In the genomic region with DNA sequence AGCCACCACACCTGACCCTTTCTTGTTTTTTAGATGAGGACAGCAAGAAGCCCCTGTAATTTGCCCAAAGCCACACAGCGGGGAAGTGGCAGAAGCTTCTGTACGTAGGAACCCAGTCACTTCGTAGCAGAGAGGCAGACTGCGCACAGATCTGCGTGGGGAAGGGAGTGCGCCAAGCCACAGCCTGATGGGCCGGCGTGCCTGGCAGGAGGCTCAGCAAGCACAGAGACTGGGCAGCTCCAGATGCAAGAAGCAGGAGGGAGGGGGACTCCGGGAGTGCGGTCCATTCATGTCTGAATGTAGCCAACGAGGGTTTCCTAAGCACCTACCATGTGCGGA, we compare ENCODE assay signal across 18 cellular contexts. TPM values are rescaled to one million over a fixed set of nuclear protein-coding genes. Genes with fewer than 3 reads are reported as not detected.
DNase-seq lines count a peak whose midpoint lies in the region; ATAC-seq, FAIRE-seq and TF ChIP-seq lines count a peak whose summit lies in the region.
"Had no signal": no experiment of that assay in that cellular context is flagged by ENCODE, and none has a peak within 500 bp of the region (broad histone marks: within the 10 kb centered on the region; RNA-seq: fewer than 3 reads in every experiment).

No MANE protein-coding gene starts in this region.

- H3K79me2 ChIP-seq in GM23338 (replicated peaks; ENCODE audit: insufficient read depth), result no peaks in the 10 kb centered on the region
- no peaks in the 10 kb centered on the region for H3K79me2 ChIP-seq in SK-N-SH (ENCODE audit: insufficient read depth)
- no peaks in the 10 kb centered on the region for H3K79me2 ChIP-seq in HepG2 (ENCODE audit: insufficient read depth, low read length)

- WGBS in SK-N-SH (ENCODE audit: low lambda C conversion rate), result 43% methylated on average over 8 of the region's 12 CpGs
- 58% methylated on average over 5 of the region's 12 CpGs for WGBS in HepG2 (ENCODE audit: low lambda C conversion rate)
- WGBS in psoas muscle, 3 donors, result 75 to 85% (median 82%) methylated on average over 12 of the region's 12 CpGs

- DNase-seq in GM23338 (ENCODE audit: low spot score) (no peak), SK-N-SH (peak; percentile 23), HepG2 (ENCODE audit: low spot score) (no peak), psoas muscle (no peak), tibial artery (no peak), NCI-H2029 treated with DMSO at 0.1 percent for 48 hours (lab: John Stamatoyannopoulos, UW) (no peak)
- DNase-seq in activated naive CD4-positive, alpha-beta T cell (lab: John Stamatoyannopoulos, UW), result no peak
- DNase-seq: activated CD8-positive, alpha-beta T cell treated with anti-CD3 and anti-CD28 coated beads for 36 hours; activated naive CD4-positive, alpha-beta T cell treated with anti-CD3 and anti-CD28 coated beads, Interleukin-2, amount 50 U/mL, for 16 hours; activated T-cell treated with anti-CD3 and anti-CD28 coated beads, Interleukin-2, amount 50 U/mL, for 1 hour; naive thymus-derived CD8-positive, alpha-beta T cell; NCI-H526 treated with DMSO at 0.1 percent for 48 hours had no signal

- no peaks in the 10 kb centered on the region for H4K20me1 ChIP-seq in GM23338 (replicated peaks; ENCODE audit: insufficient read depth)
- no peaks in the 10 kb centered on the region for H4K20me1 ChIP-seq in SK-N-SH (ENCODE audit: insufficient read depth)
- H4K20me1 ChIP-seq in HepG2 (ENCODE audit: insufficient read depth, low read length), result no peaks in the 10 kb centered on the region

- H3K27me3 Mint-ChIP-seq in GM23338 (ENCODE audit: insufficient read depth, low read depth, poor library complexity), result peaks cover 6% of the 10 kb centered on the region

- H3K27me3 ChIP-seq in GM23338 (ENCODE audit: insufficient read depth), result no peaks in the 10 kb centered on the region
- H3K27me3 ChIP-seq in SK-N-SH (ENCODE audit: insufficient read depth), result peaks cover 28% of the 10 kb centered on the region
- H3K27me3 ChIP-seq in HepG2 (ENCODE audit: control insufficient read depth in 1 of 2, insufficient read depth in 2 of 2, low read length in 2 of 2), result no peaks in the 10 kb centered on the region
- H3K27me3 ChIP-seq in psoas muscle (ENCODE audit: insufficient read depth in 3 of 3, low read length in 2 of 3), result no peaks in the 10 kb centered on the region
- peaks cover 0 to 47% of the 10 kb centered on the region in 2 donors for H3K27me3 ChIP-seq in tibial artery

- no peaks in the 10 kb centered on the region for H3K9me3 ChIP-seq in SK-N-SH
- no peaks in the 10 kb centered on the region for H3K9me3 ChIP-seq in HepG2 (ENCODE audit: low read length)
- H3K9me3 ChIP-seq in psoas muscle, result no peaks in the 10 kb centered on the region
- H3K9me3 ChIP-seq in tibial artery, result no peaks in the 10 kb centered on the region
- H3K9me3 ChIP-seq: SJSA1 had no signal

- H3F3A ChIP-seq in GM23338 (replicated peaks; ENCODE audit: low read depth), result no peaks in the 10 kb centered on the region
- no peaks in the 10 kb centered on the region for H3F3A ChIP-seq in SK-N-SH (replicated peaks; ENCODE audit: insufficient read depth)

- TF ChIP-seq RAD21 in SK-N-SH (IDR thresholded peaks at IDR 0.05; ENCODE audit: low read length) (no peak), HepG2 (CRISPR knock-in tag; IDR thresholded peaks at IDR 0.05) (no peak)

- H3K9me2 ChIP-seq in GM23338 (ENCODE audit: insufficient read depth) (no peaks in the 10 kb centered on the region), SK-N-SH (no peaks in the 10 kb centered on the region)

- no peak for TF ChIP-seq POLR2A in HepG2 (IDR thresholded peaks at IDR 0.05; ENCODE audit: insufficient read depth in 1 of 2, low read depth in 2 of 2, low read length in 2 of 2)

- no peaks in the 10 kb centered on the region; the same call in 2 of the 3 replicates for H3K9me3 Mint-ChIP-seq in GM23338
- H3K9me3 Mint-ChIP-seq: activated CD8-positive, alpha-beta T cell treated with anti-CD3 and anti-CD28 coated beads for 36 hours; naive thymus-derived CD8-positive, alpha-beta T cell; WTC11 had no signal

- no peak overlapping the region for H3K4me2 ChIP-seq in GM23338
- H3K4me2 ChIP-seq in SK-N-SH, result no peak overlapping the region
- peak overlapping the region; percentile 98 for H3K4me2 ChIP-seq in HepG2 (ENCODE audit: low read depth, low read length)

- TF ChIP-seq CTCF in GM23338 (conservative IDR thresholded peaks at IDR 0.05; ENCODE audit: low read depth in 2 of 2) (no peak), SK-N-SH (IDR thresholded peaks at IDR 0.05) (no peak), HepG2 (CRISPR knock-in tag; IDR thresholded peaks at IDR 0.05) (no peak), psoas muscle (IDR thresholded peaks at IDR 0.05) (no peak), tibial artery (IDR thresholded peaks at IDR 0.05) (no peak)

- H3K4me1 ChIP-seq in GM23338 (ENCODE audit: insufficient read depth), result peaks cover 20% of the 10 kb centered on the region
- no peaks in the 10 kb centered on the region; a peak in 1 of 4 replicates for H3K4me1 ChIP-seq in SK-N-SH (ENCODE audit: control insufficient read depth in 1 of 2, insufficient read depth in 2 of 2, low read depth in 1 of 2, low read length in 1 of 2)
- H3K4me1 ChIP-seq in HepG2 (ENCODE audit: insufficient read depth, low read length), result peaks cover 55% of the 10 kb centered on the region
- H3K4me1 ChIP-seq in psoas muscle, result peaks cover 4% of the 10 kb centered on the region
- H3K4me1 ChIP-seq in tibial artery, result no peaks in the 10 kb centered on the region
- H3K4me1 ChIP-seq: SJSA1 had no signal

- BruUV-seq in HepG2 (replicated peaks; lab: Mats Ljungman, UMichigan), result no TSS peak

- peaks cover 11% of the 10 kb centered on the region; the same call in 2 of the 3 replicates for H3K4me1 Mint-ChIP-seq in GM23338

- H2AFZ ChIP-seq in GM23338 (peak overlapping the region; percentile 69; the same call in 1 of the 2 replicates), SK-N-SH (ENCODE audit: low read depth) (no peak overlapping the region), HepG2 (ENCODE audit: low read length) (no peak overlapping the region)

- H3K27ac ChIP-seq in GM23338 (ENCODE audit: low read depth) (no peak overlapping the region), SK-N-SH (ENCODE audit: low read depth in 2 of 2, low read length in 1 of 2) (no peak overlapping the region), HepG2 (ENCODE audit: extremely low read length, insufficient read depth, low read length) (peak overlapping the region; percentile 85), psoas muscle (no peak overlapping the region), tibial artery (no peak overlapping the region)
- H3K27ac ChIP-seq: SJSA1 had no signal

- H3K27ac Mint-ChIP-seq in GM23338, result no peak overlapping the region
- H3K27ac Mint-ChIP-seq: activated CD8-positive, alpha-beta T cell treated with anti-CD3 and anti-CD28 coated beads for 36 hours had no signal

- no peak for ATAC-seq in GM23338
- no peak; the same call in 2 of the 3 replicates for ATAC-seq in HepG2
- ATAC-seq in psoas muscle, result no peak
- no peak for ATAC-seq in HG02678 (IDR thresholded peaks at IDR 0.05; ENCODE audit: unreplicated experiment)
- ATAC-seq: activated CD8-positive, alpha-beta T cell treated with anti-CD3 and anti-CD28 coated beads for 36 hours; naive thymus-derived CD8-positive, alpha-beta T cell had no signal

- in situ Hi-C loops in HepG2 (cut with HindIII; ENCODE audit: extremely low pct_ligation_motif_present, low pct_unique_long_range_greater_than_20kb), result loop anchor here (5.0 kb wide), 1 partner anchor 46 kb away; no protein-coding TSS in a partner anchor

- H3K36me3 Mint-ChIP-seq in GM23338 (ENCODE audit: low read depth), result no peaks in the 10 kb centered on the region
- H3K36me3 Mint-ChIP-seq: naive thymus-derived CD8-positive, alpha-beta T cell; WTC11 had no signal

- CTCF ChIA-PET in SK-N-SH (lab: Yijun Ruan, JAX) (interaction anchor here (0.6 to 4.6 kb wide), 12 partner anchors 9 to 163 kb away, joined by 3 to 27 read pairs (median 8); no protein-coding TSS in a partner anchor), HepG2 (lab: Yijun Ruan, JAX; ENCODE audit: low intra/inter-chr PET ratio, low total read pairs) (no interaction called here)

- H3K4me3 ChIP-seq in GM23338, result no peak overlapping the region
- H3K4me3 ChIP-seq in SK-N-SH (ENCODE audit: low read depth in 2 of 2, low read length in 1 of 2), result no peak overlapping the region
- H3K4me3 ChIP-seq in HepG2 (replicated peaks in 1 of 3; ENCODE audit: insufficient read depth in 1 of 3, low read depth in 2 of 3, low read length in 3 of 3), result peak overlapping the region in 2 of 3 experiments; percentile 61 to 77; a peak in 2 of 6 replicates
- H3K4me3 ChIP-seq in psoas muscle, result peak overlapping the region; percentile 51
- H3K4me3 ChIP-seq in tibial artery, result no peak overlapping the region
- H3K4me3 ChIP-seq: SJSA1 had no signal

- POLR2A ChIA-PET in SK-N-SH (lab: Yijun Ruan, JAX) (no interaction called here), HepG2 (lab: Yijun Ruan, JAX) (interaction anchor here (1.1 to 1.7 kb wide), 4 partner anchors 11 to 55 kb away, joined by 3 to 12 read pairs (median 5); partner anchors contain the start of gene MRPL54)

- H3K9ac ChIP-seq in SK-N-SH (no peak overlapping the region), HepG2 (ENCODE audit: insufficient read depth, low read depth, low read length) (peak overlapping the region; percentile 72; the same call in 1 of the 2 replicates)

- no peak overlapping the region for H3K4me3 Mint-ChIP-seq in GM23338
- H3K4me3 Mint-ChIP-seq: activated CD8-positive, alpha-beta T cell treated with anti-CD3 and anti-CD28 coated beads for 36 hours; naive thymus-derived CD8-positive, alpha-beta T cell; WTC11 had no signal

- intact Hi-C loops in HepG2 (cut with micrococcal nuclease; ENCODE audit: unreplicated experiment), result loop anchor here (10.0 kb wide), 1 partner anchor 57 kb away; the partner anchor contains the start of genes APBA3 and MRPL54
- intact Hi-C loops in psoas muscle (cut with DNase I), result loop anchor here in 1 of 2 donors (10.0 kb wide), 1 partner anchor 153 kb away; the partner anchor contains the start of gene MFSD12
- intact Hi-C loops in tibial artery (cut with DNase I; ENCODE audit: low total_unique reads), result loop anchor here (5.0 kb wide), 1 partner anchor 166 kb away; no protein-coding TSS in a partner anchor

- FAIRE-seq in HepG2 (lab: Jason Lieb, UNC), result no peak

- H3K36me3 ChIP-seq in GM23338 (ENCODE audit: insufficient read depth) (no peaks in the 10 kb centered on the region), SK-N-SH (replicated peaks in 1 of 2; ENCODE audit: control insufficient read depth in 1 of 2, insufficient read depth in 2 of 2, low read length in 1 of 2) (no peaks in the 10 kb centered on the region), HepG2 (replicated peaks in 1 of 2; ENCODE audit: control insufficient read depth in 1 of 2, insufficient read depth in 2 of 2, low read length in 2 of 2) (no peaks in the 10 kb centered on the region), psoas muscle (ENCODE audit: insufficient read depth in 1 of 2, low read depth in 1 of 2) (no peaks in the 10 kb centered on the region), tibial artery (no peaks in the 10 kb centered on the region)
- H3K36me3 ChIP-seq: SJSA1 had no signal

- TF ChIP-seq EP300 in SK-N-SH (IDR thresholded peaks at IDR 0.05; ENCODE audit: borderline replicate concordance in 1 of 2, low read depth in 1 of 2, low read length in 1 of 2) (no peak), HepG2 (IDR thresholded peaks at IDR 0.05; ENCODE audit: low read depth in 2 of 2, low read length in 2 of 2) (no peak), HepG2 (CRISPR knock-in tag; IDR thresholded peaks at IDR 0.05; ENCODE audit: borderline replicate concordance) (no peak)

RNA-seq across cellular contexts. Expression of gene TJP3, which starts 0.3 kb away (rescaled TPM):
- total RNA-seq in GM23338 (2014; rRNA removed; shearing (Covaris generic)), result 19.8 and 23.9 TPM in 2 replicates
- polyA plus RNA-seq in GM23338 (2016; fragmentation: Nextera tagmentation; extraction: Ambion mirVana) (14.1 and 18.2 TPM in 2 replicates), SK-N-SH (2012; rRNA removed) (0.24 and 0.36 TPM in 2 replicates), HepG2 (2011; rRNA removed) (2.3 and 3.3 TPM in 2 replicates), psoas muscle (under 1 TPM; 0.21 to 0.46 (median 0.32) TPM)
- 0.18 and 0.28 TPM in 2 replicates for polyA plus RNA-seq in SK-N-SH (2012; cell fraction: cytosol; rRNA removed)
- polyA plus RNA-seq in SK-N-SH (2012; cell fraction: nucleus; rRNA removed), result 0.49 and 1.0 TPM in 2 replicates
- total RNA-seq in HepG2 (2016; rRNA removed; fragmentation: Illumina TruSeq; extraction: Trizol) (20.6 and 21.5 TPM in 2 replicates), psoas muscle (1 to 10 TPM in 1 of 4 donors, under 1 TPM in 2, not detected in 1; 0.49 to 2.7 (median 0.99) TPM)
- 4.8 and 6.1 TPM in 2 replicates for total RNA-seq in HepG2 (2016; cell fraction: cytosol; rRNA removed; fragmentation: Illumina TruSeq; extraction: Trizol; ENCODE audit: low read depth)
- total RNA-seq in HepG2 (2016; cell fraction: insoluble cytoplasmic fraction; rRNA removed; fragmentation: Illumina TruSeq; extraction: Trizol), result 12.8 and 26.0 TPM in 2 replicates
- 6.5 and 7.3 TPM in 2 replicates for total RNA-seq in HepG2 (2016; cell fraction: membrane; rRNA removed; fragmentation: Illumina TruSeq; extraction: Trizol)
- total RNA-seq in HepG2 (2016; cell fraction: nucleus; rRNA removed; fragmentation: Illumina TruSeq; extraction: Trizol), result 21.9 and 26.6 TPM in 2 replicates
- 0.60 and 0.95 TPM in 2 replicates for polyA plus RNA-seq in HepG2 (2011; cell fraction: cytosol; rRNA removed)
- 7.0 and 7.9 TPM in 2 replicates for polyA plus RNA-seq in HepG2 (2011; cell fraction: nucleus; rRNA removed)
- polyA plus RNA-seq in HepG2 (2012), result 5.3 and 9.8 TPM in 2 replicates
- polyA plus RNA-seq in HepG2 (2016; cell fraction: cytosol; fragmentation: Illumina TruSeq; extraction: Trizol; ENCODE audit: low read depth), result 1.8 and 2.4 TPM in 2 replicates
- 14.4 and 15.0 TPM in 2 replicates for polyA plus RNA-seq in HepG2 (2016; cell fraction: insoluble cytoplasmic fraction; fragmentation: Illumina TruSeq; extraction: Trizol; ENCODE audit: low read depth)
- polyA plus RNA-seq in HepG2 (2016; cell fraction: membrane; fragmentation: Illumina TruSeq; extraction: Trizol; ENCODE audit: low read depth), result 3.0 and 3.4 TPM in 2 replicates
- 30.0 and 33.5 TPM in 2 replicates for polyA plus RNA-seq in HepG2 (2016; cell fraction: nucleus; fragmentation: Illumina TruSeq; extraction: Trizol; ENCODE audit: insufficient read depth, low read depth)
- polyA minus RNA-seq in HepG2 (2011; rRNA and poly(A)+ RNA removed; ENCODE audit: low replicate concordance), result 4.2 and 4.7 TPM in 2 replicates
- polyA minus RNA-seq in HepG2 (2011; cell fraction: cytosol; rRNA and poly(A)+ RNA removed), result 4.5 and 6.3 TPM in 2 replicates
- 3.5 and 6.6 TPM in 2 replicates for polyA minus RNA-seq in HepG2 (2011; cell fraction: nucleus; rRNA and poly(A)+ RNA removed)
- total RNA-seq: chondrocyte, glomerular endothelial cell, HT1080, SJSA1 had no signal

RNA-seq across cellular contexts. Expression of gene PIP5K1C, which starts 7.6 kb away (rescaled TPM):
- total RNA-seq in GM23338 (2014; rRNA removed; shearing (Covaris generic)), result 35.2 and 46.7 TPM in 2 replicates
- 11.8 and 13.5 TPM in 2 replicates for polyA plus RNA-seq in GM23338 (2016; fragmentation: Nextera tagmentation; extraction: Ambion mirVana)
- 6.9 and 12.3 TPM in 2 replicates for polyA plus RNA-seq in SK-N-SH (2012; rRNA removed)
- polyA plus RNA-seq in SK-N-SH (2012; cell fraction: cytosol; rRNA removed), result 4.4 and 6.9 TPM in 2 replicates
- 12.2 and 15.0 TPM in 2 replicates for polyA plus RNA-seq in SK-N-SH (2012; cell fraction: nucleus; rRNA removed)
- total RNA-seq in HepG2 (2016; rRNA removed; fragmentation: Illumina TruSeq; extraction: Trizol), result 4.3 and 5.2 TPM in 2 replicates
- total RNA-seq in HepG2 (2016; cell fraction: cytosol; rRNA removed; fragmentation: Illumina TruSeq; extraction: Trizol; ENCODE audit: low read depth), result 7.1 TPM in 2 replicates
- total RNA-seq in HepG2 (2016; cell fraction: insoluble cytoplasmic fraction; rRNA removed; fragmentation: Illumina TruSeq; extraction: Trizol), result 3.5 and 4.4 TPM in 2 replicates
- total RNA-seq in HepG2 (2016; cell fraction: membrane; rRNA removed; fragmentation: Illumina TruSeq; extraction: Trizol), result 6.2 and 6.4 TPM in 2 replicates
- total RNA-seq in HepG2 (2016; cell fraction: nucleus; rRNA removed; fragmentation: Illumina TruSeq; extraction: Trizol), result 3.7 and 4.3 TPM in 2 replicates
- polyA plus RNA-seq in HepG2 (2011; rRNA removed), result 3.6 and 4.8 TPM in 2 replicates
- polyA plus RNA-seq in HepG2 (2011; cell fraction: cytosol; rRNA removed), result 1.9 and 2.3 TPM in 2 replicates
- polyA plus RNA-seq in HepG2 (2011; cell fraction: nucleus; rRNA removed), result 11.5 and 14.0 TPM in 2 replicates
- polyA plus RNA-seq in HepG2 (2012), result 6.4 and 8.6 TPM in 2 replicates
- 0.99 and 1.0 TPM in 2 replicates for polyA plus RNA-seq in HepG2 (2016; cell fraction: cytosol; fragmentation: Illumina TruSeq; extraction: Trizol; ENCODE audit: low read depth)
- 6.8 and 10.5 TPM in 2 replicates for polyA plus RNA-seq in HepG2 (2016; cell fraction: insoluble cytoplasmic fraction; fragmentation: Illumina TruSeq; extraction: Trizol; ENCODE audit: low read depth)
- 4.0 and 4.6 TPM in 2 replicates for polyA plus RNA-seq in HepG2 (2016; cell fraction: membrane; fragmentation: Illumina TruSeq; extraction: Trizol; ENCODE audit: low read depth)
- 16.9 and 17.1 TPM in 2 replicates for polyA plus RNA-seq in HepG2 (2016; cell fraction: nucleus; fragmentation: Illumina TruSeq; extraction: Trizol; ENCODE audit: insufficient read depth, low read depth)
- polyA minus RNA-seq in HepG2 (2011; rRNA and poly(A)+ RNA removed; ENCODE audit: low replicate concordance), result 21.9 and 27.3 TPM in 2 replicates
- polyA minus RNA-seq in HepG2 (2011; cell fraction: cytosol; rRNA and poly(A)+ RNA removed), result 6.3 and 12.3 TPM in 2 replicates
- 5.9 and 6.3 TPM in 2 replicates for polyA minus RNA-seq in HepG2 (2011; cell fraction: nucleus; rRNA and poly(A)+ RNA removed)
- 10 to 100 TPM; 13.5 to 22.4 (median 17.9) TPM for total RNA-seq in psoas muscle
- 10 to 100 TPM in 1 of 3 donors, 1 to 10 TPM in 2; 8.7 to 20.7 (median 9.9) TPM for polyA plus RNA-seq in psoas muscle

RNA-seq across cellular contexts. Expression of gene APBA3, which starts 53.7 kb away (rescaled TPM):
- total RNA-seq in GM23338 (2014; rRNA removed; shearing (Covaris generic)), result 31.8 and 56.1 TPM in 2 replicates
- polyA plus RNA-seq in GM23338 (2016; fragmentation: Nextera tagmentation; extraction: Ambion mirVana), result 16.6 and 17.2 TPM in 2 replicates
- 10.6 and 13.0 TPM in 2 replicates for polyA plus RNA-seq in SK-N-SH (2012; rRNA removed)
- 2.6 and 6.4 TPM in 2 replicates for polyA plus RNA-seq in SK-N-SH (2012; cell fraction: cytosol; rRNA removed)
- 48.0 and 59.2 TPM in 2 replicates for polyA plus RNA-seq in SK-N-SH (2012; cell fraction: nucleus; rRNA removed)
- 12.9 and 14.3 TPM in 2 replicates for total RNA-seq in HepG2 (2016; rRNA removed; fragmentation: Illumina TruSeq; extraction: Trizol)
- total RNA-seq in HepG2 (2016; cell fraction: cytosol; rRNA removed; fragmentation: Illumina TruSeq; extraction: Trizol; ENCODE audit: low read depth), result 5.4 and 8.4 TPM in 2 replicates
- total RNA-seq in HepG2 (2016; cell fraction: insoluble cytoplasmic fraction; rRNA removed; fragmentation: Illumina TruSeq; extraction: Trizol), result 12.1 and 15.3 TPM in 2 replicates
- total RNA-seq in HepG2 (2016; cell fraction: membrane; rRNA removed; fragmentation: Illumina TruSeq; extraction: Trizol), result 9.8 and 12.8 TPM in 2 replicates
- 10.6 and 14.8 TPM in 2 replicates for total RNA-seq in HepG2 (2016; cell fraction: nucleus; rRNA removed; fragmentation: Illumina TruSeq; extraction: Trizol)
- 14.2 and 18.7 TPM in 2 replicates for polyA plus RNA-seq in HepG2 (2011; rRNA removed)
- 6.1 and 12.7 TPM in 2 replicates for polyA plus RNA-seq in HepG2 (2011; cell fraction: cytosol; rRNA removed)
- 76.0 and 85.8 TPM in 2 replicates for polyA plus RNA-seq in HepG2 (2011; cell fraction: nucleus; rRNA removed)
- 6.8 and 9.1 TPM in 2 replicates for polyA plus RNA-seq in HepG2 (2012)
- polyA plus RNA-seq in HepG2 (2016; cell fraction: cytosol; fragmentation: Illumina TruSeq; extraction: Trizol; ENCODE audit: low read depth), result 2.7 and 3.6 TPM in 2 replicates
- 9.5 and 10.3 TPM in 2 replicates for polyA plus RNA-seq in HepG2 (2016; cell fraction: insoluble cytoplasmic fraction; fragmentation: Illumina TruSeq; extraction: Trizol; ENCODE audit: low read depth)
- polyA plus RNA-seq in HepG2 (2016; cell fraction: membrane; fragmentation: Illumina TruSeq; extraction: Trizol; ENCODE audit: low read depth), result 6.0 and 6.1 TPM in 2 replicates
- polyA plus RNA-seq in HepG2 (2016; cell fraction: nucleus; fragmentation: Illumina TruSeq; extraction: Trizol; ENCODE audit: insufficient read depth, low read depth), result 28.0 and 28.5 TPM in 2 replicates
- polyA minus RNA-seq in HepG2 (2011; rRNA and poly(A)+ RNA removed; ENCODE audit: low replicate concordance), result 14.2 and 22.9 TPM in 2 replicates
- polyA minus RNA-seq in HepG2 (2011; cell fraction: cytosol; rRNA and poly(A)+ RNA removed), result 7.5 and 7.9 TPM in 2 replicates
- 15.3 and 18.5 TPM in 2 replicates for polyA minus RNA-seq in HepG2 (2011; cell fraction: nucleus; rRNA and poly(A)+ RNA removed)
- 10 to 100 TPM; 17.7 to 23.6 (median 18.4) TPM for total RNA-seq in psoas muscle
- 10 to 100 TPM; 19.4 to 30.1 (median 23.6) TPM for polyA plus RNA-seq in psoas muscle

RNA-seq across cellular contexts. Expression of gene MRPL54, which starts 54.6 kb away (rescaled TPM):
- total RNA-seq in GM23338 (2014; rRNA removed; shearing (Covaris generic)), result 29.7 and 47.3 TPM in 2 replicates
- polyA plus RNA-seq in GM23338 (2016; fragmentation: Nextera tagmentation; extraction: Ambion mirVana), result 89.9 and 93.1 TPM in 2 replicates
- polyA plus RNA-seq in SK-N-SH (2012; rRNA removed), result 103 and 125 TPM in 2 replicates
- polyA plus RNA-seq in SK-N-SH (2012; cell fraction: cytosol; rRNA removed), result 80.3 and 87.6 TPM in 2 replicates
- 48.1 and 90.0 TPM in 2 replicates for polyA plus RNA-seq in SK-N-SH (2012; cell fraction: nucleus; rRNA removed)
- 66.9 and 85.6 TPM in 2 replicates for total RNA-seq in HepG2 (2016; rRNA removed; fragmentation: Illumina TruSeq; extraction: Trizol)
- 36.4 and 42.5 TPM in 2 replicates for total RNA-seq in HepG2 (2016; cell fraction: cytosol; rRNA removed; fragmentation: Illumina TruSeq; extraction: Trizol; ENCODE audit: low read depth)
- total RNA-seq in HepG2 (2016; cell fraction: insoluble cytoplasmic fraction; rRNA removed; fragmentation: Illumina TruSeq; extraction: Trizol), result 71.3 and 95.8 TPM in 2 replicates
- 34.6 and 39.3 TPM in 2 replicates for total RNA-seq in HepG2 (2016; cell fraction: membrane; rRNA removed; fragmentation: Illumina TruSeq; extraction: Trizol)
- 17.6 and 22.0 TPM in 2 replicates for total RNA-seq in HepG2 (2016; cell fraction: nucleus; rRNA removed; fragmentation: Illumina TruSeq; extraction: Trizol)
- 36.8 and 37.2 TPM in 2 replicates for polyA plus RNA-seq in HepG2 (2011; rRNA removed)
- 49.6 and 71.2 TPM in 2 replicates for polyA plus RNA-seq in HepG2 (2011; cell fraction: cytosol; rRNA removed)
- 14.2 and 18.6 TPM in 2 replicates for polyA plus RNA-seq in HepG2 (2011; cell fraction: nucleus; rRNA removed)
- polyA plus RNA-seq in HepG2 (2012), result 22.5 and 27.7 TPM in 2 replicates
- polyA plus RNA-seq in HepG2 (2016; cell fraction: cytosol; fragmentation: Illumina TruSeq; extraction: Trizol; ENCODE audit: low read depth), result 36.7 and 39.3 TPM in 2 replicates
- 81.5 and 84.4 TPM in 2 replicates for polyA plus RNA-seq in HepG2 (2016; cell fraction: insoluble cytoplasmic fraction; fragmentation: Illumina TruSeq; extraction: Trizol; ENCODE audit: low read depth)
- polyA plus RNA-seq in HepG2 (2016; cell fraction: membrane; fragmentation: Illumina TruSeq; extraction: Trizol; ENCODE audit: low read depth), result 25.3 and 29.3 TPM in 2 replicates
- polyA plus RNA-seq in HepG2 (2016; cell fraction: nucleus; fragmentation: Illumina TruSeq; extraction: Trizol; ENCODE audit: insufficient read depth, low read depth), result 29.4 and 38.4 TPM in 2 replicates
- polyA minus RNA-seq in HepG2 (2011; rRNA and poly(A)+ RNA removed; ENCODE audit: low replicate concordance), result 6.8 and 14.7 TPM in 2 replicates
- polyA minus RNA-seq in HepG2 (2011; cell fraction: cytosol; rRNA and poly(A)+ RNA removed), result 6.7 and 10.6 TPM in 2 replicates
- 4.5 and 6.2 TPM in 2 replicates for polyA minus RNA-seq in HepG2 (2011; cell fraction: nucleus; rRNA and poly(A)+ RNA removed)
- 10 to 100 TPM; 35.2 to 68.8 (median 49.7) TPM for total RNA-seq in psoas muscle
- 10 to 100 TPM; 40.9 to 81.3 (median 77.7) TPM for polyA plus RNA-seq in psoas muscle

Comparison
In these comparisons a context has a peak if more than half of its experiments do, and no peak if none do; other contexts are left out.
1. H3K4me3 ChIP-seq: peak in HepG2 (2 of 3) and psoas muscle (single experiment); none in GM23338 (single experiment), SK-N-SH (0 of 2) and tibial artery (0 of 2).